Comparison of ENCODE assay signal across 8 cellular contexts in genomic region chr9:134778841-134779411, GRCh38.
DNase-seq lines count a peak whose midpoint lies in the region; ATAC-seq and TF ChIP-seq lines count a peak whose summit lies in the region.

No MANE protein-coding gene starts in this region.

- H3K27ac ChIP-seq in KMS-11 (no peak overlapping the region), upper lobe of left lung (no peak overlapping the region)

- H3K27me3 ChIP-seq in KMS-11 (ENCODE audit: insufficient read depth, low read depth) (peaks cover 53% of the 10 kb centered on the region), upper lobe of left lung (no peaks in the 10 kb centered on the region)

- H3K4me3 Mint-ChIP-seq in activated CD4-positive, alpha-beta memory T cell treated with anti-CD3 and anti-CD28 coated beads for 36 hours = no peak overlapping the region

- H3K4me1 Mint-ChIP-seq in activated CD4-positive, alpha-beta memory T cell treated with anti-CD3 and anti-CD28 coated beads for 36 hours (ENCODE audit: low read depth) = no peaks in the 10 kb centered on the region

- in situ Hi-C loops in astrocyte of the spinal cord (cut with HindIII; ENCODE audit: low sequenced_read_pairs) = no loop called here

- no peaks in the 10 kb centered on the region for H3K9me3 ChIP-seq in upper lobe of left lung

- WGBS in upper lobe of left lung, 2 donors = 67 to 78% methylated on average over 10 to 17 of the region's 17 CpGs

- no peak overlapping the region for H3K4me2 ChIP-seq in KMS-11

- no peak for TF ChIP-seq EP300 in upper lobe of left lung (IDR thresholded peaks at IDR 0.05)

- TF ChIP-seq POLR2A in upper lobe of left lung (IDR thresholded peaks at IDR 0.05) = no peak

- intact Hi-C loops in activated CD4-positive, alpha-beta memory T cell treated with anti-CD3 and anti-CD28 coated beads for 36 hours (cut with micrococcal nuclease) = loop anchor here (2.0 kb wide), 1 partner anchor 80 kb away; no protein-coding TSS in a partner anchor

- H3K36me3 ChIP-seq in KMS-11 (ENCODE audit: insufficient read depth) = no peaks in the 10 kb centered on the region
- H3K36me3 ChIP-seq in upper lobe of left lung = peaks cover 0 to 8% (median 0%) of the 10 kb centered on the region in 4 donors

- no peaks in the 10 kb centered on the region for H3K9me3 Mint-ChIP-seq in activated CD4-positive, alpha-beta memory T cell treated with anti-CD3 and anti-CD28 coated beads for 36 hours

- H3K36me3 Mint-ChIP-seq in activated CD4-positive, alpha-beta memory T cell treated with anti-CD3 and anti-CD28 coated beads for 36 hours = no peaks in the 10 kb centered on the region

- H3K79me2 ChIP-seq in KMS-11 (ENCODE audit: insufficient read depth, low read depth) = no peaks in the 10 kb centered on the region

- no peak overlapping the region for H2AFZ ChIP-seq in KMS-11 (ENCODE audit: low read depth)

- DNase-seq in COLO829 (ENCODE audit: low spot score) (peak; percentile 35), astrocyte of the spinal cord (ENCODE audit: low read depth, low spot score) (peak; percentile 58), islet precursor cell (peak; percentile 86), upper lobe of left lung (peak in 1 of 2 donors; percentile 52)
- DNase-seq in activated CD4-positive, alpha-beta memory T cell treated with anti-CD3 and anti-CD28 coated beads for 36 hours = no peak

- POLR2A ChIA-PET in activated CD4-positive, alpha-beta memory T cell treated with anti-CD3 and anti-CD28 coated beads for 36 hours (lab: Charles Lee) = no interaction called here

- CTCF ChIA-PET in activated CD4-positive, alpha-beta memory T cell treated with anti-CD3 and anti-CD28 coated beads for 36 hours (lab: Charles Lee) = no interaction called here

- H3K9ac ChIP-seq in KMS-11 = no peak overlapping the region

- no peaks in the 10 kb centered on the region for H3K27me3 Mint-ChIP-seq in activated CD4-positive, alpha-beta memory T cell treated with anti-CD3 and anti-CD28 coated beads for 36 hours

- H3K4me1 ChIP-seq in KMS-11 (ENCODE audit: low read depth, poor library complexity, severe bottlenecking) (no peaks in the 10 kb centered on the region), upper lobe of left lung (peaks cover 0 to 19% (median 18%) of the 10 kb centered on the region in 4 donors)

- ATAC-seq in upper lobe of left lung (ENCODE audit: low FRiP score in 2 of 2) = peak; percentile 24 to 48
- ATAC-seq in HG02885 (IDR thresholded peaks at IDR 0.05; ENCODE audit: poor library complexity, unreplicated experiment) = no peak
- ATAC-seq in GM21390 (IDR thresholded peaks at IDR 0.05; ENCODE audit: unreplicated experiment) = no peak

- no peaks in the 10 kb centered on the region for H4K20me1 ChIP-seq in KMS-11 (ENCODE audit: insufficient read depth)

- no peak overlapping the region for H3K27ac Mint-ChIP-seq in activated CD4-positive, alpha-beta memory T cell treated with anti-CD3 and anti-CD28 coated beads for 36 hours

- H3K4me3 ChIP-seq in KMS-11 (IDR thresholded peaks at IDR 0.05; ENCODE audit: insufficient read depth, low read depth, low read length) (no peak overlapping the region), astrocyte of the spinal cord (ENCODE audit: low read depth, low read length) (no peak overlapping the region), upper lobe of left lung (no peak overlapping the region)

- TF ChIP-seq CTCF in KMS-11 (conservative IDR thresholded peaks at IDR 0.05; ENCODE audit: low read depth, low read length) (0 out of 2 replicates have a peak, but pooled peaks have one; percentile 18), astrocyte of the spinal cord (IDR thresholded peaks at IDR 0.05; ENCODE audit: low read depth, low read length) (peak; percentile 79), upper lobe of left lung (IDR thresholded peaks at IDR 0.05) (peak in 4 of 6 experiments; percentile 34 to 64 (median 52))

Comparison
In these comparisons a context has a peak if more than half of its experiments do, and no peak if none do; other contexts are left out.
1. CTCF ChIP-seq: peak in every context shown above with its lines; median percentile 79 in astrocyte of the spinal cord; 52 in upper lobe of left lung; 18 in KMS-11.
2. ATAC-seq: peak in upper lobe of left lung (2 of 2); none in HG02885 (single experiment) and GM21390 (single experiment).